In the genomic region with DNA sequence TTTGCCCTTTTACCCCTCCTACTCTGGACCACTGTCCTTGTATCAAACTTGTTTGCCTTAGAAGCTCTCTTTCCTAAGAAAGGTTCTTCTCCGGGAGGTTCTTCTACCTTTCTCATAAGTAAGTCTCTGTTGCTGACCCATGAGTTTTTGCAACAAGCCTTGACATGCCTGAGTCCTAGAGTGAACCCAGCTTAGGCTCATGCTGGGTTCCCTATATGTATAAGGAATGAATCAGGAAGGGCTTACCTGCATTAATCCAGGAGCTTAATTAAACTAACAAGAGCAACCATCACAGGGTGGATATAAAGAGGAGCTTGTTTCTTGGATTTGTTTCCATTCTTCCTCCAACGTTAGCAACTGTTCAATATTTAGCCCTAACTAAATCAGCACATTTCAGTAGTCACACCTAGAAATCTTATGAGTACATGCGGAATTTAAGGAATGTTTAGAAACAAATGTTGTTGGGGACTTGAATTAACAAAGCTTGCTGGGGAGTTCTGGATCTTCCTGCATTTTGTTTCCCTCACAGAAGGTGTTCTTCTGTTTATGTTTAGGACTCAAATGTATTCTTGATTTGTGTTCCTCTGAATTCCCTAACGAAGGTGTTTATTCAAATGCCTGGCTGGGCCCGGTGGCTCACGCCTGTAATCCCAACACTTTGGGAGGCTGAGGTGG, we compare ENCODE assay signal across 22 cellular contexts.
DNase-seq lines count a peak whose midpoint lies in the region; ATAC-seq, FAIRE-seq and TF ChIP-seq lines count a peak whose summit lies in the region.
"Had no signal": no experiment of that assay in that cellular context is flagged by ENCODE, and none has a peak within 500 bp of the region (broad histone marks: within the 10 kb centered on the region; RNA-seq: fewer than 3 reads in every experiment).

No MANE protein-coding gene starts in this region.

- peak overlapping the region; percentile 66 for H3K27ac Mint-ChIP-seq in astrocyte (ENCODE audit: unreplicated experiment)
- H3K27ac Mint-ChIP-seq: activated CD4-positive, alpha-beta T cell treated with anti-CD3 and anti-CD28 coated beads, Interleukin-2, amount 10 ng/mL, durations not matched to agents 24 days and 14 days; activated naive CD8-positive, alpha-beta T cell treated with anti-CD3 and anti-CD28 coated beads, Interleukin-2, amount 50 U/mL, for 24 hours; activated T-helper 2 cell treated with anti-CD3 and anti-CD28 coated beads, Interferon-gamma antibody, Interleukin-2, Interleukin-4, amounts not matched to agents 10 μg/mL and 5 μg/mL and 100 μg/mL, durations not matched to agents 14 hours and 24 hours and 36 hours had no signal

- H3K9me3 ChIP-seq in HUES64 (ENCODE audit: insufficient read depth, low read depth, low read length) (no peaks in the 10 kb centered on the region), astrocyte (ENCODE audit: insufficient read depth, low read depth, low read length) (no peaks in the 10 kb centered on the region), iPS-18a (ENCODE audit: control insufficient read depth, low read depth, low read length) (no peaks in the 10 kb centered on the region)
- H3K9me3 ChIP-seq: BLaER1, uterus had no signal

- 86% methylated on average over 5 of the region's 6 CpGs for WGBS in HUES64

- peaks cover 18% of the 10 kb centered on the region for H3K4me1 Mint-ChIP-seq in astrocyte (ENCODE audit: low read depth, unreplicated experiment)
- H3K4me1 Mint-ChIP-seq: activated CD4-positive, alpha-beta T cell treated with anti-CD3 and anti-CD28 coated beads, Interleukin-2, amount 10 ng/mL, durations not matched to agents 24 days and 14 days; activated naive CD8-positive, alpha-beta T cell treated with anti-CD3 and anti-CD28 coated beads, Interleukin-2, amount 50 U/mL, for 24 hours had no signal

- ATAC-seq in HG02610 (IDR thresholded peaks at IDR 0.05; ENCODE audit: unreplicated experiment) = no peak
- ATAC-seq: activated naive CD8-positive, alpha-beta T cell treated with anti-CD3 and anti-CD28 coated beads, Interleukin-2, amount 50 U/mL, for 24 hours had no signal

- peak overlapping the region; percentile 98 for H3K27ac ChIP-seq in HUES64 (ENCODE audit: low read depth, low read length)
- H3K27ac ChIP-seq in astrocyte (ENCODE audit: low read depth, low read length) = no peak overlapping the region
- H3K27ac ChIP-seq in iPS-18a (ENCODE audit: low read length) = peak overlapping the region; percentile 63
- H3K27ac ChIP-seq: BLaER1, cardiac muscle cell, hepatocyte, uterus had no signal

- H3K4me3 Mint-ChIP-seq in astrocyte (ENCODE audit: unreplicated experiment) = no peak overlapping the region
- H3K4me3 Mint-ChIP-seq: activated CD4-positive, alpha-beta T cell treated with anti-CD3 and anti-CD28 coated beads, Interleukin-2, amount 10 ng/mL, durations not matched to agents 24 days and 14 days; activated naive CD8-positive, alpha-beta T cell treated with anti-CD3 and anti-CD28 coated beads, Interleukin-2, amount 50 U/mL, for 24 hours had no signal

- H3K9ac ChIP-seq in HUES64 (ENCODE audit: low read depth, low read length) (no peak overlapping the region), astrocyte (ENCODE audit: low read length) (no peak overlapping the region), iPS-18a (ENCODE audit: low read length) (no peak overlapping the region)
- H3K9ac ChIP-seq: BLaER1 had no signal

- H3K36me3 Mint-ChIP-seq in astrocyte (ENCODE audit: low read depth, unreplicated experiment) = no peaks in the 10 kb centered on the region

- H3K4me2 ChIP-seq in astrocyte (ENCODE audit: low read length) = no peak overlapping the region
- H3K4me2 ChIP-seq: BLaER1, hepatocyte had no signal

- no peaks in the 10 kb centered on the region for H3K27me3 Mint-ChIP-seq in astrocyte (ENCODE audit: low read depth, unreplicated experiment)

- in situ Hi-C loops in Caki2 (cut with HindIII; ENCODE audit: low pct_unique_long_range_greater_than_20kb, low sequenced_read_pairs) = no loop called here

- DNase-seq in Caki2 (ENCODE audit: low read depth) (peak; percentile 38), astrocyte (ENCODE audit: low read depth) (no peak), NCI-H1048 (lab: John Stamatoyannopoulos, UW) (no peak), EL (no peak), GDM1 (lab: John Stamatoyannopoulos, UW) (no peak)
- DNase-seq: activated CD4-positive, alpha-beta T cell treated with anti-CD3 and anti-CD28 coated beads, Interleukin-2, amount 10 ng/mL, durations not matched to agents 24 days and 14 days; activated naive CD8-positive, alpha-beta T cell treated with anti-CD3 and anti-CD28 coated beads, Interleukin-2, amount 50 U/mL, for 24 hours; Calu3; GF-D8; GOT3; occipital lobe; Right ventricle myocardium superior; stimulated activated CD4-positive, alpha-beta T cell treated with anti-CD3 and anti-CD28 coated beads, Interleukin-12 subunit alpha, Interleukin-12 subunit beta, amount 100 ng/mL, for 4 hours; uterus had no signal

- H3K27me3 ChIP-seq in HUES64 (ENCODE audit: insufficient read depth, low read length) (no peaks in the 10 kb centered on the region), astrocyte (ENCODE audit: insufficient read depth, low read length) (no peaks in the 10 kb centered on the region), iPS-18a (ENCODE audit: control insufficient read depth, insufficient read depth, low read length) (no peaks in the 10 kb centered on the region)
- H3K27me3 ChIP-seq: BLaER1, cardiac muscle cell, hepatocyte, uterus had no signal

- H3K9me3 Mint-ChIP-seq in astrocyte (ENCODE audit: unreplicated experiment) = no peaks in the 10 kb centered on the region
- H3K9me3 Mint-ChIP-seq: activated CD4-positive, alpha-beta T cell treated with anti-CD3 and anti-CD28 coated beads, Interleukin-2, amount 10 ng/mL, durations not matched to agents 24 days and 14 days; activated naive CD8-positive, alpha-beta T cell treated with anti-CD3 and anti-CD28 coated beads, Interleukin-2, amount 50 U/mL, for 24 hours; activated T-helper 2 cell treated with anti-CD3 and anti-CD28 coated beads, Interferon-gamma antibody, Interleukin-2, Interleukin-4, amounts not matched to agents 10 μg/mL and 5 μg/mL and 100 μg/mL, durations not matched to agents 14 hours and 24 hours and 36 hours had no signal

- H3K4me1 ChIP-seq in HUES64 (ENCODE audit: insufficient read depth, low read length) (peaks cover 29% of the 10 kb centered on the region), astrocyte (ENCODE audit: insufficient read depth, low read length) (no peaks in the 10 kb centered on the region), iPS-18a (ENCODE audit: control insufficient read depth, low read depth, low read length) (peaks cover 29% of the 10 kb centered on the region)
- H3K4me1 ChIP-seq: BLaER1, uterus had no signal

- no peak overlapping the region for H2AFZ ChIP-seq in astrocyte (ENCODE audit: low read depth, low read length)
- H2AFZ ChIP-seq: hepatocyte had no signal

- no peaks in the 10 kb centered on the region for H4K20me1 ChIP-seq in astrocyte (ENCODE audit: insufficient read depth, low read length)
- H4K20me1 ChIP-seq: BLaER1 had no signal

- H3K36me3 ChIP-seq in HUES64 (ENCODE audit: insufficient read depth, low read length) (no peaks in the 10 kb centered on the region), astrocyte (ENCODE audit: insufficient read depth, low read length) (no peaks in the 10 kb centered on the region), iPS-18a (ENCODE audit: control insufficient read depth, low read depth, low read length) (no peaks in the 10 kb centered on the region)
- H3K36me3 ChIP-seq: BLaER1, cardiac muscle cell, uterus had no signal

- no peak for TF ChIP-seq CTCF in astrocyte (IDR thresholded peaks at IDR 0.05; ENCODE audit: insufficient read depth, low read depth, low read length)

- H3K79me2 ChIP-seq in astrocyte (ENCODE audit: insufficient read depth, low read length) = no peaks in the 10 kb centered on the region
- H3K79me2 ChIP-seq: hepatocyte had no signal

- FAIRE-seq in astrocyte (lab: Jason Lieb, UNC) = no peak
- FAIRE-seq: TTC549 had no signal

- no peak overlapping the region for H3K4me3 ChIP-seq in HUES64 (ENCODE audit: low read length)
- H3K4me3 ChIP-seq in astrocyte (ENCODE audit: insufficient read depth, low read depth, low read length) = no peak overlapping the region
- H3K4me3 ChIP-seq in iPS-18a (ENCODE audit: low read length) = no peak overlapping the region
- H3K4me3 ChIP-seq: BLaER1, cardiac muscle cell, hepatocyte, uterus had no signal
